In the genomic region with DNA sequence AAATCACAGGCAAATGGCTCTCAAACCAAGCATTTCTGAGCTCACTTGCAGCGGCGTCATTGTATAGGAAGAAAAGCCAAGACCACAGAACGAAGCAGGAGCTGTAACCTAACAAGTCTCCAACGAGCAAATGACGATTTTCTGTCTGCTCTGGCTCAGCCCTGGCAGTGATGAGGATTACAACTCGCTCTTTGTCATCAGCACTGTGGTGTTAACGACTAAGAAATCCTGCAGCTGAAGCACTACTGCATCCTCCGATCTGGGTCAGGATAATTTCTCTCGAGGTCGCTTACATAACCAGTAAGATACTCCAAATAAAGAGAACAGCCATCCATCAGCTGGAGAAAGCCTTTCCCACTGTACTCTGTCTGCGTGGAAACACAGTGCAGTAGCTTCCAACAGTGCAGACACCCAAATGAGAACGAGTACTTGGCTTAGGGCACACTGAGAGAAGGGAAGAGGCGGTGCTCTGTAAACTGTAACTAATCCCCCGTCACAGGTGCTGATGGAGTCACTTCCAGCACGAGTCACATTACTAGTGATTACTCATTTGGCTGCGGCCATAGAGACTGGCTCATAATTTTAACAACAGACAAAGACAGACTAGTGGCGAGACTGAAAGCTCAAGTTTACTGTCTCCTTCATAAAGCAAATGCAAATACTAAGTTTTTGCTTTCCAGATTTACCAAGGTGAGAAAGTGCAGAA, we compare ENCODE assay signal across 1 cellular context.
A peak's percentile ranks its signal among the peaks of the same experiment; 100 is the strongest.
TF ChIP-seq lines count a peak whose summit lies in the region.

No MANE protein-coding gene starts in this region.

TF ChIP-seq in HEK293, 187 proteins besides CTCF, POLR2A, EP300 and RAD21 (continued from another document and continues in another):
- TF ChIP-seq GLIS1 (tag by site-specific recombination; IDR thresholded peaks at IDR 0.05) = 0 out of 2 replicates have a peak, but pooled peaks have one; percentile 18
- peak; percentile 80 for TF ChIP-seq ZXDB (tag by site-specific recombination; IDR thresholded peaks at IDR 0.05)
- TF ChIP-seq ZNF548 (tag by site-specific recombination; IDR thresholded peaks at IDR 0.05) = no peak
- no peak for TF ChIP-seq ZNF791 (tag by site-specific recombination; IDR thresholded peaks at IDR 0.05)
- TF ChIP-seq, protein P1, sequence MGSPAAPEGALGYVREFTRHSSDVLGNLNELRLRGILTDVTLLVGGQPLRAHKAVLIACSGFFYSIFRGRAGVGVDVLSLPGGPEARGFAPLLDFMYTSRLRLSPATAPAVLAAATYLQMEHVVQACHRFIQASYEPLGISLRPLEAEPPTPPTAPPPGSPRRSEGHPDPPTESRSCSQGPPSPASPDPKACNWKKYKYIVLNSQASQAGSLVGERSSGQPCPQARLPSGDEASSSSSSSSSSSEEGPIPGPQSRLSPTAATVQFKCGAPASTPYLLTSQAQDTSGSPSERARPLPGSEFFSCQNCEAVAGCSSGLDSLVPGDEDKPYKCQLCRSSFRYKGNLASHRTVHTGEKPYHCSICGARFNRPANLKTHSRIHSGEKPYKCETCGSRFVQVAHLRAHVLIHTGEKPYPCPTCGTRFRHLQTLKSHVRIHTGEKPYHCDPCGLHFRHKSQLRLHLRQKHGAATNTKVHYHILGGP (tag by site-specific recombination; IDR thresholded peaks at IDR 0.05) = no peak
- peak; percentile 82 for TF ChIP-seq PRDM10 (tag by site-specific recombination; IDR thresholded peaks at IDR 0.05)
- no peak for TF ChIP-seq BCL11B (tag by site-specific recombination; IDR thresholded peaks at IDR 0.05; ENCODE audit: low read depth)
- no peak for TF ChIP-seq ZNF211 (tag by site-specific recombination; IDR thresholded peaks at IDR 0.05; ENCODE audit: low read depth)
- TF ChIP-seq ZNF23 (tag by site-specific recombination; IDR thresholded peaks at IDR 0.05; ENCODE audit: borderline replicate concordance) = no peak
- peak; percentile 63; the same call in 1 of the 2 replicates for TF ChIP-seq ATF2 (tag by site-specific recombination; IDR thresholded peaks at IDR 0.05; ENCODE audit: low read depth)
- TF ChIP-seq, protein P2, sequence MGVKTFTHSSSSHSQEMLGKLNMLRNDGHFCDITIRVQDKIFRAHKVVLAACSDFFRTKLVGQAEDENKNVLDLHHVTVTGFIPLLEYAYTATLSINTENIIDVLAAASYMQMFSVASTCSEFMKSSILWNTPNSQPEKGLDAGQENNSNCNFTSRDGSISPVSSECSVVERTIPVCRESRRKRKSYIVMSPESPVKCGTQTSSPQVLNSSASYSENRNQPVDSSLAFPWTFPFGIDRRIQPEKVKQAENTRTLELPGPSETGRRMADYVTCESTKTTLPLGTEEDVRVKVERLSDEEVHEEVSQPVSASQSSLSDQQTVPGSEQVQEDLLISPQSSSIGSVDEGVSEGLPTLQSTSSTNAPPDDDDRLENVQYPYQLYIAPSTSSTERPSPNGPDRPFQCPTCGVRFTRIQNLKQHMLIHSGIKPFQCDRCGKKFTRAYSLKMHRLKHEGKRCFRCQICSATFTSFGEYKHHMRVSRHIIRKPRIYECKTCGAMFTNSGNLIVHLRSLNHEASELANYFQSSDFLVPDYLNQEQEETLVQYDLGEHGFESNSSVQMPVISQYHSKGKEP (tag by site-specific recombination; IDR thresholded peaks at IDR 0.05) = peak; percentile 55
- no peak for TF ChIP-seq ZNF777 (tag by site-specific recombination; IDR thresholded peaks at IDR 0.05; ENCODE audit: borderline replicate concordance)
- peak; percentile 97 for TF ChIP-seq ZNF629 (tag by site-specific recombination; IDR thresholded peaks at IDR 0.05)
- TF ChIP-seq ZNF324 (tag by site-specific recombination; IDR thresholded peaks at IDR 0.05) = no peak; the same call in 1 of the 2 replicates
- no peak for TF ChIP-seq ZNF473 (tag by site-specific recombination; IDR thresholded peaks at IDR 0.05)
- TF ChIP-seq ZSCAN23 (tag by site-specific recombination; IDR thresholded peaks at IDR 0.05) = 0 out of 2 replicates have a peak, but pooled peaks have one; percentile 34
- peak; percentile 62; the same call in 1 of the 2 replicates for TF ChIP-seq ZNF513 (tag by site-specific recombination; IDR thresholded peaks at IDR 0.05)
- TF ChIP-seq ZBTB8A (tag by site-specific recombination; IDR thresholded peaks at IDR 0.05) = 0 out of 2 replicates have a peak, but pooled peaks have one; percentile 32
- no peak for TF ChIP-seq ZNF747 (tag by site-specific recombination; IDR thresholded peaks at IDR 0.05)
- TF ChIP-seq GFI1B (tag by site-specific recombination; IDR thresholded peaks at IDR 0.05) = peak; percentile 10; the same call in 1 of the 2 replicates
- TF ChIP-seq ZNF580 (tag by site-specific recombination; IDR thresholded peaks at IDR 0.05) = no peak
- TF ChIP-seq ZNF133 (tag by site-specific recombination; IDR thresholded peaks at IDR 0.05) = no peak
- 0 out of 2 replicates have a peak, but pooled peaks have one; percentile 23 for TF ChIP-seq ZNF184 (tag by site-specific recombination; IDR thresholded peaks at IDR 0.05)
- TF ChIP-seq ZNF292 (tag by site-specific recombination; IDR thresholded peaks at IDR 0.05; ENCODE audit: borderline replicate concordance, low read depth) = no peak
- TF ChIP-seq GLI2 (tag by site-specific recombination; IDR thresholded peaks at IDR 0.05; ENCODE audit: borderline replicate concordance, low read depth) = no peak; the same call in 1 of the 2 replicates
- TF ChIP-seq ZNF24 (tag by site-specific recombination; IDR thresholded peaks at IDR 0.05) = peak; percentile 52
- TF ChIP-seq ZSCAN4 (tag by site-specific recombination; IDR thresholded peaks at IDR 0.05) = peak; percentile 24; the same call in 1 of the 2 replicates
- TF ChIP-seq, protein P3, sequence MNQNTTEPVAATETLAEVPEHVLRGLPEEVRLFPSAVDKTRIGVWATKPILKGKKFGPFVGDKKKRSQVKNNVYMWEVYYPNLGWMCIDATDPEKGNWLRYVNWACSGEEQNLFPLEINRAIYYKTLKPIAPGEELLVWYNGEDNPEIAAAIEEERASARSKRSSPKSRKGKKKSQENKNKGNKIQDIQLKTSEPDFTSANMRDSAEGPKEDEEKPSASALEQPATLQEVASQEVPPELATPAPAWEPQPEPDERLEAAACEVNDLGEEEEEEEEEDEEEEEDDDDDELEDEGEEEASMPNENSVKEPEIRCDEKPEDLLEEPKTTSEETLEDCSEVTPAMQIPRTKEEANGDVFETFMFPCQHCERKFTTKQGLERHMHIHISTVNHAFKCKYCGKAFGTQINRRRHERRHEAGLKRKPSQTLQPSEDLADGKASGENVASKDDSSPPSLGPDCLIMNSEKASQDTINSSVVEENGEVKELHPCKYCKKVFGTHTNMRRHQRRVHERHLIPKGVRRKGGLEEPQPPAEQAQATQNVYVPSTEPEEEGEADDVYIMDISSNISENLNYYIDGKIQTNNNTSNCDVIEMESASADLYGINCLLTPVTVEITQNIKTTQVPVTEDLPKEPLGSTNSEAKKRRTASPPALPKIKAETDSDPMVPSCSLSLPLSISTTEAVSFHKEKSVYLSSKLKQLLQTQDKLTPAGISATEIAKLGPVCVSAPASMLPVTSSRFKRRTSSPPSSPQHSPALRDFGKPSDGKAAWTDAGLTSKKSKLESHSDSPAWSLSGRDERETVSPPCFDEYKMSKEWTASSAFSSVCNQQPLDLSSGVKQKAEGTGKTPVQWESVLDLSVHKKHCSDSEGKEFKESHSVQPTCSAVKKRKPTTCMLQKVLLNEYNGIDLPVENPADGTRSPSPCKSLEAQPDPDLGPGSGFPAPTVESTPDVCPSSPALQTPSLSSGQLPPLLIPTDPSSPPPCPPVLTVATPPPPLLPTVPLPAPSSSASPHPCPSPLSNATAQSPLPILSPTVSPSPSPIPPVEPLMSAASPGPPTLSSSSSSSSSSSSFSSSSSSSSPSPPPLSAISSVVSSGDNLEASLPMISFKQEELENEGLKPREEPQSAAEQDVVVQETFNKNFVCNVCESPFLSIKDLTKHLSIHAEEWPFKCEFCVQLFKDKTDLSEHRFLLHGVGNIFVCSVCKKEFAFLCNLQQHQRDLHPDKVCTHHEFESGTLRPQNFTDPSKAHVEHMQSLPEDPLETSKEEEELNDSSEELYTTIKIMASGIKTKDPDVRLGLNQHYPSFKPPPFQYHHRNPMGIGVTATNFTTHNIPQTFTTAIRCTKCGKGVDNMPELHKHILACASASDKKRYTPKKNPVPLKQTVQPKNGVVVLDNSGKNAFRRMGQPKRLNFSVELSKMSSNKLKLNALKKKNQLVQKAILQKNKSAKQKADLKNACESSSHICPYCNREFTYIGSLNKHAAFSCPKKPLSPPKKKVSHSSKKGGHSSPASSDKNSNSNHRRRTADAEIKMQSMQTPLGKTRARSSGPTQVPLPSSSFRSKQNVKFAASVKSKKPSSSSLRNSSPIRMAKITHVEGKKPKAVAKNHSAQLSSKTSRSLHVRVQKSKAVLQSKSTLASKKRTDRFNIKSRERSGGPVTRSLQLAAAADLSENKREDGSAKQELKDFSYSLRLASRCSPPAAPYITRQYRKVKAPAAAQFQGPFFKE (tag by site-specific recombination; IDR thresholded peaks at IDR 0.05; ENCODE audit: borderline replicate concordance) = no peak
- TF ChIP-seq ZNF174 (tag by site-specific recombination; IDR thresholded peaks at IDR 0.05) = no peak
- TF ChIP-seq ZNF600 (tag by site-specific recombination; IDR thresholded peaks at IDR 0.05) = peak; percentile 100
- TF ChIP-seq, protein P4, sequence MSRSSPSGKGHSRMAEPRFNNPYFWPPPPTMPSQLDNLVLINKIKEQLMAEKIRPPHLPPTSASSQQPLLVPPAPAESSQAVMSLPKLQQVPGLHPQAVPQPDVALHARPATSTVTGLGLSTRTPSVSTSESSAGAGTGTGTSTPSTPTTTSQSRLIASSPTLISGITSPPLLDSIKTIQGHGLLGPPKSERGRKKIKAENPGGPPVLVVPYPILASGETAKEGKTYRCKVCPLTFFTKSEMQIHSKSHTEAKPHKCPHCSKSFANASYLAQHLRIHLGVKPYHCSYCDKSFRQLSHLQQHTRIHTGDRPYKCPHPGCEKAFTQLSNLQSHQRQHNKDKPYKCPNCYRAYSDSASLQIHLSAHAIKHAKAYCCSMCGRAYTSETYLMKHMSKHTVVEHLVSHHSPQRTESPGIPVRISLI (tag by site-specific recombination; IDR thresholded peaks at IDR 0.05) = no peak
- TF ChIP-seq ZNF391 (tag by site-specific recombination; IDR thresholded peaks at IDR 0.05; ENCODE audit: borderline replicate concordance, low read depth) = no peak; the same call in 1 of the 2 replicates
- no peak; the same call in 1 of the 2 replicates for TF ChIP-seq TCF7L2 (IDR thresholded peaks at IDR 0.05; ENCODE audit: borderline replicate concordance, low read depth, low read length)
